In genomic region chrX:14758029-14758491, GRCh38 we compare ENCODE assay signal across 21 cellular contexts.
A peak's percentile ranks its signal among the peaks of the same experiment; 100 is the strongest.
DNase-seq lines count a peak whose midpoint lies in the region; ATAC-seq and TF ChIP-seq lines count a peak whose summit lies in the region.
"Had no signal": no experiment of that assay in that cellular context is flagged by ENCODE, and none has a peak within 500 bp of the region (broad histone marks: within the 10 kb centered on the region; RNA-seq: fewer than 3 reads in every experiment).

No MANE protein-coding gene starts in this region.

- H2BK5ac ChIP-seq in IMR-90 (ENCODE audit: low read depth, low read length, poor library complexity, severe bottlenecking) (no peak overlapping the region), mesendoderm (ENCODE audit: low read length) (no peak overlapping the region)

- no peaks in the 10 kb centered on the region for H3K79me2 ChIP-seq in mesendoderm (ENCODE audit: control insufficient read depth, insufficient read depth, low read length)

- no peak overlapping the region for H4K91ac ChIP-seq in IMR-90 (ENCODE audit: insufficient read depth, low read depth, low read length)

- no peak overlapping the region for H3K4me3 Mint-ChIP-seq in WTC11
- H3K4me3 Mint-ChIP-seq: B cell; CD8-positive, alpha-beta T cell had no signal

- no peak overlapping the region for H2BK20ac ChIP-seq in IMR-90 (ENCODE audit: low read depth, low read length)

- BruUV-seq in IMR-90 (replicated peaks; lab: Mats Ljungman, UMichigan): no TSS peak

- no peaks in the 10 kb centered on the region; the same call in 1 of the 2 replicates for H3K9me3 Mint-ChIP-seq in WTC11
- H3K9me3 Mint-ChIP-seq: CD8-positive, alpha-beta T cell had no signal

- H3K4me1 ChIP-seq in IMR-90 (ENCODE audit: control insufficient read depth, insufficient read depth, low read length) (no peaks in the 10 kb centered on the region), mesendoderm (ENCODE audit: control insufficient read depth, low read depth, low read length) (no peaks in the 10 kb centered on the region), breast epithelium (no peaks in the 10 kb centered on the region)
- H3K4me1 ChIP-seq: Caco-2 had no signal

- H3K27me3 Mint-ChIP-seq in WTC11 (ENCODE audit: low read depth): no peaks in the 10 kb centered on the region
- H3K27me3 Mint-ChIP-seq: B cell had no signal

- no peak overlapping the region for H2BK15ac ChIP-seq in IMR-90 (ENCODE audit: low read depth, low read length)
- no peak overlapping the region for H2BK15ac ChIP-seq in mesendoderm (replicated peaks; ENCODE audit: low read depth)

- H4K8ac ChIP-seq in IMR-90 (ENCODE audit: low read depth in 2 of 2, low read length in 2 of 2) (no peak overlapping the region), mesendoderm (ENCODE audit: low read depth, low read length) (no peak overlapping the region)

- no peak overlapping the region for H3K23ac ChIP-seq in IMR-90 (ENCODE audit: low read depth, low read length)
- no peak overlapping the region for H3K23ac ChIP-seq in mesendoderm (ENCODE audit: low read length)

- POLR2A ChIA-PET in IMR-90 (lab: Charles Lee; ENCODE audit: unreplicated experiment): no interaction called here
- POLR2A ChIA-PET in WTC11 (lab: Charles Lee): no interaction called here

- peaks cover 14% of the 10 kb centered on the region for H3K4me1 Mint-ChIP-seq in WTC11
- H3K4me1 Mint-ChIP-seq: B cell had no signal

- TF ChIP-seq POLR2A in IMR-90 (IDR thresholded peaks at IDR 0.05; ENCODE audit: low read depth, low read length) (no peak), breast epithelium (IDR thresholded peaks at IDR 0.05) (no peak)

- dilution Hi-C loops in IMR-90 (cut with HindIII; ENCODE audit: low sequenced_read_pairs, unreplicated experiment): no loop called here

- H3K18ac ChIP-seq in IMR-90 (ENCODE audit: low read depth, low read length) (no peak overlapping the region), mesendoderm (ENCODE audit: low read length) (no peak overlapping the region)

- H4K20me1 ChIP-seq in IMR-90 (ENCODE audit: insufficient read depth, low read length): no peaks in the 10 kb centered on the region

- H3K4me2 ChIP-seq in IMR-90 (ENCODE audit: low read depth, low read length) (no peak overlapping the region), mesendoderm (ENCODE audit: low read length) (no peak overlapping the region)

- H3K9me3 ChIP-seq in IMR-90 (ENCODE audit: control insufficient read depth, insufficient read depth, low read length) (no peaks in the 10 kb centered on the region), breast epithelium (peaks cover 5 to 6% of the 10 kb centered on the region in 2 donors), WERI-Rb-1 (ENCODE audit: severe bottlenecking) (no peaks in the 10 kb centered on the region)
- H3K9me3 ChIP-seq: Caco-2, SJSA1 had no signal

- H3K27me3 ChIP-seq in IMR-90 (ENCODE audit: control insufficient read depth, insufficient read depth, low read length) (no peaks in the 10 kb centered on the region), mesendoderm (ENCODE audit: insufficient read depth, low read length, poor library complexity) (no peaks in the 10 kb centered on the region), breast epithelium (no peaks in the 10 kb centered on the region), WERI-Rb-1 (ENCODE audit: insufficient read depth, low read depth, severe bottlenecking) (no peaks in the 10 kb centered on the region)
- H3K27me3 ChIP-seq: SJSA1 had no signal

- no peaks in the 10 kb centered on the region for H3K36me3 ChIP-seq in IMR-90 (ENCODE audit: control insufficient read depth, insufficient read depth, low read length)
- no peaks in the 10 kb centered on the region for H3K36me3 ChIP-seq in mesendoderm (ENCODE audit: control insufficient read depth, insufficient read depth, low read length)
- no peaks in the 10 kb centered on the region for H3K36me3 ChIP-seq in breast epithelium
- no peaks in the 10 kb centered on the region for H3K36me3 ChIP-seq in WERI-Rb-1
- H3K36me3 ChIP-seq: SJSA1 had no signal

- H3K4me3 ChIP-seq in IMR-90 (ENCODE audit: insufficient read depth, low read depth, low read length) (no peak overlapping the region), mesendoderm (ENCODE audit: low read length) (no peak overlapping the region), breast epithelium (no peak overlapping the region), WERI-Rb-1 (ENCODE audit: low read depth, low read length) (no peak overlapping the region)
- H3K4me3 ChIP-seq: SJSA1 had no signal

- ATAC-seq in IMR-90 (ENCODE audit: low read depth) (no peak), WTC11 (peak; percentile 67)
- ATAC-seq: CD8-positive, alpha-beta T cell had no signal

- H3K9ac ChIP-seq in IMR-90 (ENCODE audit: low read depth, low read length) (no peak overlapping the region), mesendoderm (ENCODE audit: low read length) (no peak overlapping the region)

- intact Hi-C loops in IMR-90 (cut with micrococcal nuclease) (loop anchor here (1.0 kb wide), 1 partner anchor 43 kb away; no protein-coding TSS in a partner anchor), breast epithelium (cut with DNase I; ENCODE audit: low total_unique reads) (no loop called here)

- no peaks in the 10 kb centered on the region for H3K79me1 ChIP-seq in IMR-90 (ENCODE audit: low read depth in 1 of 2, low read length in 2 of 2)
- no peaks in the 10 kb centered on the region for H3K79me1 ChIP-seq in mesendoderm (ENCODE audit: low read length)

- no peak overlapping the region for H3K4ac ChIP-seq in IMR-90 (ENCODE audit: low read depth, low read length)
- H3K4ac ChIP-seq in mesendoderm (ENCODE audit: low read depth, low read length): no peak overlapping the region

- DNase-seq in HT-29 (ENCODE audit: low spot score) (peak; percentile 0), IMR-90 (no peak), WTC11 (ENCODE audit: low spot score) (no peak), mesendoderm (peak; percentile 3), breast epithelium (ENCODE audit: low spot score in 2 of 2) (no peak), WERI-Rb-1 (no peak), SW 1271 (lab: John Stamatoyannopoulos, UW) (no peak)
- DNase-seq: Caco-2; CD8-positive, alpha-beta T cell; DMS79 treated with DMSO at 0.1 percent for 48 hours; HCEC 1CT; Karpas-422; NCI-H1092; NCI-H1417 treated with DMSO at 0.1 percent for 48 hours; NCI-H187; NCI-H2081 treated with DMSO at 0.1 percent for 48 hours; NCI-H2227 treated with DMSO at 0.1 percent for 48 hours; NCI-H774 had no signal

- in situ Hi-C loops in IMR-90 (cut with MboI; ENCODE audit: low sequenced_read_pairs): no loop called here

- 60% methylated on average over 2 of the region's 6 CpGs; no CpG with 5 or more reads in 1 of the 2 experiments for WGBS in IMR-90 (ENCODE audit: extremely low coverage in 2 of 2, insufficient read length in 1 of 2), 2 experiments
- WGBS in mesendoderm (ENCODE audit: extremely low coverage, insufficient coverage, low lambda C conversion rate): no CpG with 5 or more reads among the region's 6 CpGs

- no peak overlapping the region for H3K27ac ChIP-seq in IMR-90 (ENCODE audit: insufficient read depth, low read length)
- no peak overlapping the region for H3K27ac ChIP-seq in mesendoderm (ENCODE audit: low read depth, low read length)
- H3K27ac ChIP-seq in breast epithelium: no peak overlapping the region
- H3K27ac ChIP-seq in WERI-Rb-1: no peak overlapping the region
- H3K27ac ChIP-seq: C4-2B, SJSA1 had no signal

- H2AK9ac ChIP-seq in IMR-90 (replicated peaks; ENCODE audit: low read depth, low read length, poor library complexity): no peak overlapping the region

- no peaks in the 10 kb centered on the region for H3K9me1 ChIP-seq in IMR-90 (ENCODE audit: insufficient read depth, low read length)

- no peak overlapping the region for H2AK5ac ChIP-seq in IMR-90 (ENCODE audit: low read depth, low read length)
- no peak overlapping the region for H2AK5ac ChIP-seq in mesendoderm (ENCODE audit: low read length)

- no peak overlapping the region for H2AFZ ChIP-seq in IMR-90 (replicated peaks; ENCODE audit: low read length, poor library complexity)

- H2BK120ac ChIP-seq in IMR-90 (ENCODE audit: low read depth, low read length) (no peak overlapping the region), mesendoderm (ENCODE audit: low read depth, low read length) (no peak overlapping the region)

- H3K14ac ChIP-seq in IMR-90 (replicated peaks; ENCODE audit: low read depth, low read length): no peak overlapping the region

- H3K56ac ChIP-seq in IMR-90 (ENCODE audit: extremely low read depth, insufficient read depth, low read length): no peak overlapping the region
- H3K56ac ChIP-seq in mesendoderm (ENCODE audit: low read length): peak overlapping the region; percentile 7

- 0 out of 2 replicates have a peak, but pooled peaks cover 5% of the 10 kb centered on the region for H3K36me3 Mint-ChIP-seq in WTC11
- H3K36me3 Mint-ChIP-seq: CD8-positive, alpha-beta T cell had no signal

- CTCF ChIA-PET in IMR-90 (lab: Yijun Ruan, JAX) (no interaction called here), WTC11 (lab: Charles Lee) (no interaction called here)

- TF ChIP-seq RAD21 in IMR-90 (IDR thresholded peaks at IDR 0.05; ENCODE audit: low read length): no peak

- TF ChIP-seq CTCF in IMR-90 (conservative IDR thresholded peaks at IDR 0.05; ENCODE audit: low read depth, low read length) (no peak), WTC11 (IDR thresholded peaks at IDR 0.05) (no peak), breast epithelium (IDR thresholded peaks at IDR 0.05) (no peak), WERI-Rb-1 (IDR thresholded peaks at IDR 0.05; ENCODE audit: low read depth, low read length) (no peak)

- no peak overlapping the region for H3K27ac Mint-ChIP-seq in WTC11
- H3K27ac Mint-ChIP-seq: B cell; CD8-positive, alpha-beta T cell had no signal

- H4K5ac ChIP-seq in IMR-90 (ENCODE audit: low read depth, low read length) (no peak overlapping the region), mesendoderm (ENCODE audit: low read length) (no peak overlapping the region)

TF ChIP-seq in IMR-90, 13 proteins besides CTCF, POLR2A, EP300 and RAD21:
- TF ChIP-seq NFE2L2 (IDR thresholded peaks at IDR 0.05; ENCODE audit: low read depth, low read length) (no peak), CEBPB (IDR thresholded peaks at IDR 0.05; ENCODE audit: low read depth, low read length) (peak; percentile 79)

TF ChIP-seq in WTC11, 78 proteins besides CTCF, POLR2A, EP300 and RAD21 (continues in another document):
- TF ChIP-seq NFE2L1 (CRISPR knock-in tag; IDR thresholded peaks at IDR 0.05): no peak
- no peak for TF ChIP-seq NFATC4 (CRISPR knock-in tag; IDR thresholded peaks at IDR 0.05)
- no peak for TF ChIP-seq E2F4 (CRISPR knock-in tag; IDR thresholded peaks at IDR 0.05; ENCODE audit: borderline replicate concordance, low read depth)
- no peak for TF ChIP-seq TEAD4 (CRISPR knock-in tag; IDR thresholded peaks at IDR 0.05)

Comparison
In these comparisons a context has a peak if more than half of its experiments do, and no peak if none do; other contexts are left out.
1. DNase-seq: peak in HT-29 (single experiment) and mesendoderm (single experiment); none in IMR-90 (single experiment), WTC11 (single experiment), breast epithelium (0 of 2), WERI-Rb-1 (single experiment) and SW 1271 (0 of 2).